ENCODE assay signal across 9 cellular contexts in the genomic region with DNA sequence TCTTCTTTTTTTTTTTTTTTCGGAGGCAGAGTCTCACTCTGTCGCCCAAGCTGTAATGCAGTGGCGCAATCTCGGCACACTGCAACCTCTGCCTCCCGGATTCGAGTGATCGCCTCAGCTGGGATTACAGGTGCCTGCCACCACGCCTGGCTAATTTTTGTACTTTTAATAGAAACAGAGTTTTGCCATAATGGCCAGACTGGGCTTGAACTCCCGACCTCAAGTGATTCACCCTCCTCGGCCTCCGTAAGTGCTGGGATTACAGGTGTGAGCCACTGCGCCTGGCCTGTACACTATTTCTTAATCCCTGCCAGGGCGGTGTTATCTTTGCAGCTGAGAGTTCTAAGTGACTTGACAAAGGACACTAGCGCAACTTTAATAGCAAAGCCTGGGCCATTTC. TPM values are rescaled to one million over a fixed set of nuclear protein-coding genes. Genes with fewer than 3 reads are reported as not detected.
A peak's percentile ranks its signal among the peaks of the same experiment; 100 is the strongest.
DNase-seq lines count a peak whose midpoint lies in the region; ATAC-seq and TF ChIP-seq lines count a peak whose summit lies in the region.
"Had no signal": no experiment of that assay in that cellular context is flagged by ENCODE, and none has a peak within 500 bp of the region (broad histone marks: within the 10 kb centered on the region; RNA-seq: fewer than 3 reads in every experiment).

No MANE protein-coding gene starts in this region.

- CTCF ChIA-PET in RWPE1 (lab: Yijun Ruan, JAX): interaction anchor here (0.5 kb wide), 1 partner anchor 119 kb away, joined by 4 read pairs; no protein-coding TSS in a partner anchor

- ATAC-seq in activated T-cell treated with anti-CD3 and anti-CD28 coated beads, Interleukin-2, amount 50 U/mL, for 4 hours: no peak
- no peak for ATAC-seq in stimulated activated naive B cell treated with anti-CD40 and anti-IgM and Interleukin-4, amounts not matched to agents 10 μg/mL and 1 μg/mL and 100 μg/mL, for 72 hours (replicated peaks)
- no peak for ATAC-seq in HG03108 (IDR thresholded peaks at IDR 0.05; ENCODE audit: unreplicated experiment)

- H3K36me3 Mint-ChIP-seq in activated T-cell treated with anti-CD3 and anti-CD28 coated beads, Interleukin-2, amount 50 U/mL, for 4 hours (ENCODE audit: insufficient read depth): no peaks in the 10 kb centered on the region
- no peaks in the 10 kb centered on the region for H3K36me3 Mint-ChIP-seq in stimulated activated naive B cell treated with anti-CD40 and anti-IgM and Interleukin-4, amounts not matched to agents 10 μg/mL and 1 μg/mL and 100 μg/mL, for 72 hours

- no peaks in the 10 kb centered on the region for H3K27me3 Mint-ChIP-seq in activated T-cell treated with anti-CD3 and anti-CD28 coated beads, Interleukin-2, amount 50 U/mL, for 4 hours (ENCODE audit: low read depth)
- no peaks in the 10 kb centered on the region for H3K27me3 Mint-ChIP-seq in stimulated activated naive B cell treated with anti-CD40 and anti-IgM and Interleukin-4, amounts not matched to agents 10 μg/mL and 1 μg/mL and 100 μg/mL, for 72 hours

- DNase-seq in activated T-cell treated with anti-CD3 and anti-CD28 coated beads, Interleukin-2, amount 50 U/mL, for 4 hours: no peak
- no peak for DNase-seq in activated T-cell treated with anti-CD3 and anti-CD28 coated beads, Interleukin-2, amount 50 U/mL, for 48 hours
- DNase-seq in RWPE1 (ENCODE audit: low spot score) (no peak), fibroblast of villous mesenchyme (ENCODE audit: low read depth) (peak; percentile 51), NAMALWA (ENCODE audit: low spot score) (no peak), NCI-H2171 (lab: John Stamatoyannopoulos, UW) (no peak)
- no peak for DNase-seq in stimulated activated naive B cell treated with anti-CD40 and anti-IgM and Interleukin-4, amounts not matched to agents 10 μg/mL and 1 μg/mL and 100 μg/mL, for 72 hours
- DNase-seq: stimulated activated CD4-positive, alpha-beta T cell treated with anti-CD3 and anti-CD28 coated beads, Interleukin-12 subunit alpha, Interleukin-12 subunit beta, amount 100 ng/mL, for 4 hours had no signal

- peak overlapping the region; percentile 92 for H3K27ac ChIP-seq in RWPE1

- POLR2A ChIA-PET in RWPE1 (lab: Yijun Ruan, JAX; ENCODE audit: low non-redundant PET): no interaction called here

- H3K4me3 ChIP-seq in fibroblast of villous mesenchyme (ENCODE audit: low read depth, low read length): no peak overlapping the region

- TF ChIP-seq CTCF in RWPE1 (conservative IDR thresholded peaks at IDR 0.05; ENCODE audit: low read depth) (no peak), fibroblast of villous mesenchyme (IDR thresholded peaks at IDR 0.05; ENCODE audit: insufficient read depth, low read depth, low read length) (no peak)

- H3K9me3 Mint-ChIP-seq in activated T-cell treated with anti-CD3 and anti-CD28 coated beads, Interleukin-2, amount 50 U/mL, for 4 hours: no peaks in the 10 kb centered on the region
- H3K9me3 Mint-ChIP-seq in stimulated activated naive B cell treated with anti-CD40 and anti-IgM and Interleukin-4, amounts not matched to agents 10 μg/mL and 1 μg/mL and 100 μg/mL, for 72 hours: no peaks in the 10 kb centered on the region

- peak overlapping the region; percentile 96 for H3K27ac Mint-ChIP-seq in stimulated activated naive B cell treated with anti-CD40 and anti-IgM and Interleukin-4, amounts not matched to agents 10 μg/mL and 1 μg/mL and 100 μg/mL, for 72 hours

- H3K4me1 Mint-ChIP-seq in activated T-cell treated with anti-CD3 and anti-CD28 coated beads, Interleukin-2, amount 50 U/mL, for 4 hours (ENCODE audit: low read depth): peaks cover 9% of the 10 kb centered on the region
- peaks cover 6% of the 10 kb centered on the region in 2 donors for H3K4me1 Mint-ChIP-seq in stimulated activated naive B cell treated with anti-CD40 and anti-IgM and Interleukin-4, amounts not matched to agents 10 μg/mL and 1 μg/mL and 100 μg/mL, for 72 hours

- H3K4me3 Mint-ChIP-seq in activated T-cell treated with anti-CD3 and anti-CD28 coated beads, Interleukin-2, amount 50 U/mL, for 4 hours: peak overlapping the region; percentile 91
- peak overlapping the region; percentile 91 to 93 for H3K4me3 Mint-ChIP-seq in stimulated activated naive B cell treated with anti-CD40 and anti-IgM and Interleukin-4, amounts not matched to agents 10 μg/mL and 1 μg/mL and 100 μg/mL, for 72 hours

RNA-seq across cellular contexts. Expression of gene LSM14A, which starts 36.9 kb away (rescaled TPM):
- 100 to 1,000 TPM; 126 to 134 (median 129) TPM for total RNA-seq in activated T-cell treated with anti-CD3 and anti-CD28 coated beads, Interleukin-2, amount 50 U/mL, for 4 hours
- 72.1 and 74.1 TPM in 2 replicates for total RNA-seq in fibroblast of villous mesenchyme
